In genomic region chr7:32390210-32390609, GRCh38 we compare ENCODE assay signal across 1 cellular context.
TF ChIP-seq lines count a peak whose summit lies in the region.

No MANE protein-coding gene starts in this region.

TF ChIP-seq in K562, 482 proteins besides CTCF, POLR2A, EP300 and RAD21:
- no peak for TF ChIP-seq MCM3 (IDR thresholded peaks at IDR 0.05)
- no peak for TF ChIP-seq ZNF561 (CRISPR knock-in tag; conservative IDR thresholded peaks at IDR 0.05)
- no peak for TF ChIP-seq PBX2 (CRISPR knock-in tag; IDR thresholded peaks at IDR 0.05; ENCODE audit: low read depth)
- TF ChIP-seq PBX2 (tag; conservative IDR thresholded peaks at IDR 0.05; ENCODE audit: low read depth), result no peak
- TF ChIP-seq SRF (CRISPR knock-in tag; IDR thresholded peaks at IDR 0.05), result no peak
- no peak for TF ChIP-seq MBD2 (IDR thresholded peaks at IDR 0.05; ENCODE audit: borderline replicate concordance, low read depth)
- TF ChIP-seq SREBF1 (IDR thresholded peaks at IDR 0.05; ENCODE audit: borderline replicate concordance, low read depth, low read length), result no peak
- TF ChIP-seq PTBP1 (IDR thresholded peaks at IDR 0.05; ENCODE audit: low read depth, low read length), result no peak
- no peak for TF ChIP-seq PTTG1 (tag; IDR thresholded peaks at IDR 0.05; ENCODE audit: low read depth)
- TF ChIP-seq, protein P1, sequence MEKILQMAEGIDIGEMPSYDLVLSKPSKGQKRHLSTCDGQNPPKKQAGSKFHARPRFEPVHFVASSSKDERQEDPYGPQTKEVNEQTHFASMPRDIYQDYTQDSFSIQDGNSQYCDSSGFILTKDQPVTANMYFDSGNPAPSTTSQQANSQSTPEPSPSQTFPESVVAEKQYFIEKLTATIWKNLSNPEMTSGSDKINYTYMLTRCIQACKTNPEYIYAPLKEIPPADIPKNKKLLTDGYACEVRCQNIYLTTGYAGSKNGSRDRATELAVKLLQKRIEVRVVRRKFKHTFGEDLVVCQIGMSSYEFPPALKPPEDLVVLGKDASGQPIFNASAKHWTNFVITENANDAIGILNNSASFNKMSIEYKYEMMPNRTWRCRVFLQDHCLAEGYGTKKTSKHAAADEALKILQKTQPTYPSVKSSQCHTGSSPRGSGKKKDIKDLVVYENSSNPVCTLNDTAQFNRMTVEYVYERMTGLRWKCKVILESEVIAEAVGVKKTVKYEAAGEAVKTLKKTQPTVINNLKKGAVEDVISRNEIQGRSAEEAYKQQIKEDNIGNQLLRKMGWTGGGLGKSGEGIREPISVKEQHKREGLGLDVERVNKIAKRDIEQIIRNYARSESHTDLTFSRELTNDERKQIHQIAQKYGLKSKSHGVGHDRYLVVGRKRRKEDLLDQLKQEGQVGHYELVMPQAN (IDR thresholded peaks at IDR 0.05; ENCODE audit: borderline replicate concordance), result no peak
- no peak for TF ChIP-seq ETV5 (CRISPR knock-in tag; IDR thresholded peaks at IDR 0.05; ENCODE audit: low read depth)
- no peak for TF ChIP-seq TCF7 (IDR thresholded peaks at IDR 0.05; ENCODE audit: borderline replicate concordance)
- TF ChIP-seq RBM22 (IDR thresholded peaks at IDR 0.05; ENCODE audit: low read depth, low read length, poor library complexity, severe bottlenecking), result no peak
- TF ChIP-seq MLLT1 (IDR thresholded peaks at IDR 0.05), result no peak
- TF ChIP-seq ZEB2 (IDR thresholded peaks at IDR 0.05), result no peak
